ENCODE assay signal across 19 cellular contexts in the genomic region with DNA sequence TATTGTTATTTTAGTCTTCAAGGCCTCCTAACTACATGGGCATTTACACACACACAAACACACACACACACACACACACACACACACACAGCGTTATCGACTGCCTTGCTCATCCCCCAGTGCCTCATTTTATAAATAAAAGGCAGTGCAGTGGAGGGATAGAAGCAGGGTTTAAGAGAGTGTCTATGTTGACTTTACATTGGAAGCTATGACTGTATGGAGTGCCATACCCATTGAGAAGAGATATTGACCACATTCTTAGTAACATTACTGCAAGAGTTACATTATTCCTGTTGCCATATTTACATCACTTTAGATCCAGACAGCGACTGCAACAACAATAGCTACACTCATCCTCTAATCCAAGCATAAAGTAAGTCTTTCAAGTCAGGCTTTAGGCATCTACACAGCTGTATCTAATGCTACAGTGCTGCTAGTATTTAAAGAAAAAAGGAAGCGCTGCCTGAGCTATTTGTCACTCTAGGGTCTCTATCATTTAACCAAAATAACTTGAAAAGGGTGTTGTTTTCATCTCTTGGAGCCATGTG.
A peak's percentile ranks its signal among the peaks of the same experiment; 100 is the strongest.
DNase-seq lines count a peak whose midpoint lies in the region; ATAC-seq and TF ChIP-seq lines count a peak whose summit lies in the region.
"Had no signal": no experiment of that assay in that cellular context is flagged by ENCODE, and none has a peak within 500 bp of the region (broad histone marks: within the 10 kb centered on the region; RNA-seq: fewer than 3 reads in every experiment).

No MANE protein-coding gene starts in this region.

- H3K36me3 ChIP-seq in left ventricle myocardium inferior: no peaks in the 10 kb centered on the region
- no peaks in the 10 kb centered on the region for H3K36me3 ChIP-seq in esophagus muscularis mucosa
- H3K36me3 ChIP-seq: uterus had no signal

- H3K36me3 Mint-ChIP-seq in HFFc6 (ENCODE audit: low read depth): no peaks in the 10 kb centered on the region
- H3K36me3 Mint-ChIP-seq: immature natural killer cell; stimulated activated naive B cell treated with anti-CD40 and anti-IgM and Interleukin-4, amounts not matched to agents 10 μg/mL and 1 μg/mL and 100 μg/mL, for 72 hours had no signal

- no peak for TF ChIP-seq POLR2A in esophagus muscularis mucosa (IDR thresholded peaks at IDR 0.05; ENCODE audit: low read depth)

- H3K4me3 ChIP-seq in left ventricle myocardium inferior: no peak overlapping the region
- no peak overlapping the region for H3K4me3 ChIP-seq in esophagus muscularis mucosa
- H3K4me3 ChIP-seq: skin epidermis, uterus had no signal

- DNase-seq in left ventricle myocardium inferior: no peak
- DNase-seq in cardiac septum (ENCODE audit: low spot score): no peak
- peak; percentile 67 for DNase-seq in NCI-H345 treated with DMSO at 0.1 percent for 48 hours (lab: John Stamatoyannopoulos, UW; ENCODE audit: unreplicated experiment)
- peak; percentile 7 for DNase-seq in esophagus muscularis mucosa (ENCODE audit: extremely low spot score)
- no peak for DNase-seq in NCI-H524 treated with DMSO at 0.1 percent for 48 hours (lab: John Stamatoyannopoulos, UW)
- no peak for DNase-seq in HFFc6
- DNase-seq: activated CD4-positive, alpha-beta T cell treated with anti-CD3 and anti-CD28 coated beads for 48 hours; activated naive CD4-positive, alpha-beta T cell treated with anti-CD3 and anti-CD28 coated beads for 36 hours; activated T-cell treated with anti-CD3 and anti-CD28 coated beads, Interleukin-2, amount 50 U/mL, for 72 hours; amniotic stem cell; CD4-positive, alpha-beta T cell; central memory CD4-positive, alpha-beta T cell; immature natural killer cell; NCI-H1417 treated with DMSO at 0.1 percent for 48 hours; stimulated activated CD4-positive, alpha-beta T cell treated with anti-CD3 and anti-CD28 coated beads, Interleukin-2, amount 100 ng/mL, for 48 hours; stimulated activated naive B cell treated with anti-CD40 and anti-IgM and Interleukin-4, amounts not matched to agents 10 μg/mL and 1 μg/mL and 100 μg/mL, for 72 hours; uterus had no signal

- no peaks in the 10 kb centered on the region for H3K9me3 Mint-ChIP-seq in HFFc6
- H3K9me3 Mint-ChIP-seq: activated naive CD4-positive, alpha-beta T cell treated with anti-CD3 and anti-CD28 coated beads for 36 hours; CD4-positive, alpha-beta T cell; stimulated activated naive B cell treated with anti-CD40 and anti-IgM and Interleukin-4, amounts not matched to agents 10 μg/mL and 1 μg/mL and 100 μg/mL, for 72 hours had no signal

- intact Hi-C loops in left ventricle myocardium inferior (cut with micrococcal nuclease) (no loop called here), cardiac septum (cut with DNase I) (loop anchor here (5.0 kb wide), 2 partner anchors 211 to 481 kb away; a partner anchor contains a TSS), esophagus muscularis mucosa (cut with DNase I) (no loop called here)

- H3K27me3 Mint-ChIP-seq in HFFc6 (ENCODE audit: insufficient read depth): no peaks in the 10 kb centered on the region
- H3K27me3 Mint-ChIP-seq: CD4-positive, alpha-beta T cell; stimulated activated naive B cell treated with anti-CD40 and anti-IgM and Interleukin-4, amounts not matched to agents 10 μg/mL and 1 μg/mL and 100 μg/mL, for 72 hours had no signal

- peaks cover 15% of the 10 kb centered on the region for H3K4me1 Mint-ChIP-seq in HFFc6 (ENCODE audit: low read depth)

- 61% methylated on average over 4 of the region's 4 CpGs for WGBS in esophagus muscularis mucosa

- ATAC-seq in HG02642 (IDR thresholded peaks at IDR 0.05; ENCODE audit: poor library complexity, unreplicated experiment): no peak
- ATAC-seq: activated T-cell treated with anti-CD3 and anti-CD28 coated beads, Interleukin-2, amount 50 U/mL, for 72 hours; stimulated activated naive B cell treated with anti-CD40 and anti-IgM and Interleukin-4, amounts not matched to agents 10 μg/mL and 1 μg/mL and 100 μg/mL, for 72 hours had no signal

- no peak overlapping the region for H3K27ac Mint-ChIP-seq in HFFc6
- H3K27ac Mint-ChIP-seq: activated naive CD4-positive, alpha-beta T cell treated with anti-CD3 and anti-CD28 coated beads for 36 hours; activated T-cell treated with anti-CD3 and anti-CD28 coated beads, Interleukin-2, amount 50 U/mL, for 72 hours; CD4-positive, alpha-beta T cell; immature natural killer cell; stimulated activated naive B cell treated with anti-CD40 and anti-IgM and Interleukin-4, amounts not matched to agents 10 μg/mL and 1 μg/mL and 100 μg/mL, for 72 hours had no signal

- H3K4me1 ChIP-seq in left ventricle myocardium inferior (peaks cover 33% of the 10 kb centered on the region), esophagus muscularis mucosa (peaks cover 13 to 17% (median 16%) of the 10 kb centered on the region in 4 donors)
- H3K4me1 ChIP-seq: uterus had no signal

- H3K4me3 Mint-ChIP-seq in HFFc6: no peak overlapping the region; the same call in 1 of the 2 replicates
- H3K4me3 Mint-ChIP-seq: activated naive CD4-positive, alpha-beta T cell treated with anti-CD3 and anti-CD28 coated beads for 36 hours; activated T-cell treated with anti-CD3 and anti-CD28 coated beads, Interleukin-2, amount 50 U/mL, for 72 hours; CD4-positive, alpha-beta T cell; immature natural killer cell; stimulated activated naive B cell treated with anti-CD40 and anti-IgM and Interleukin-4, amounts not matched to agents 10 μg/mL and 1 μg/mL and 100 μg/mL, for 72 hours had no signal

- H3K27me3 ChIP-seq in left ventricle myocardium inferior (ENCODE audit: low read depth) (no peaks in the 10 kb centered on the region), esophagus muscularis mucosa (no peaks in the 10 kb centered on the region)
- H3K27me3 ChIP-seq: uterus had no signal

- H3K27ac ChIP-seq in left ventricle myocardium inferior (replicated peaks) (peak overlapping the region; percentile 71), esophagus muscularis mucosa (replicated peaks in 1 of 4) (no peak overlapping the region)
- H3K27ac ChIP-seq: uterus had no signal

- TF ChIP-seq CTCF in left ventricle myocardium inferior (IDR thresholded peaks at IDR 0.05; ENCODE audit: borderline replicate concordance) (no peak), esophagus muscularis mucosa (IDR thresholded peaks at IDR 0.05) (no peak), HFFc6 (IDR thresholded peaks at IDR 0.05) (no peak)

- no peaks in the 10 kb centered on the region for H3K9me3 ChIP-seq in left ventricle myocardium inferior (replicated peaks)
- no peaks in the 10 kb centered on the region for H3K9me3 ChIP-seq in esophagus muscularis mucosa
- H3K9me3 ChIP-seq: uterus had no signal

- no peak for TF ChIP-seq EP300 in esophagus muscularis mucosa (IDR thresholded peaks at IDR 0.05)

Comparison
In these comparisons a context has a peak if more than half of its experiments do, and no peak if none do; other contexts are left out.
1. DNase-seq: peak in NCI-H345 treated with DMSO at 0.1 percent for 48 hours (single experiment) and esophagus muscularis mucosa (single experiment); none in left ventricle myocardium inferior (single experiment), cardiac septum (single experiment), NCI-H524 treated with DMSO at 0.1 percent for 48 hours (single experiment) and HFFc6 (single experiment).